Comparison of ENCODE assay signal across 11 cellular contexts in genomic region chr20:45053441-45054351, GRCh38. TPM values are rescaled to one million over a fixed set of nuclear protein-coding genes. Genes with fewer than 3 reads are reported as not detected.
DNase-seq lines count a peak whose midpoint lies in the region; ATAC-seq lines count a peak whose summit lies in the region.
"Had no signal": no experiment of that assay in that cellular context is flagged by ENCODE, and none has a peak within 500 bp of the region (broad histone marks: within the 10 kb centered on the region; RNA-seq: fewer than 3 reads in every experiment).

No MANE protein-coding gene starts in this region.

- no peaks in the 10 kb centered on the region for H3K9me3 Mint-ChIP-seq in CD4-positive, alpha-beta memory T cell
- H3K9me3 Mint-ChIP-seq in activated naive CD8-positive, alpha-beta T cell (ENCODE audit: low read depth) = no peaks in the 10 kb centered on the region
- no peaks in the 10 kb centered on the region for H3K9me3 Mint-ChIP-seq in naive B cell

- no peaks in the 10 kb centered on the region for H3K27me3 ChIP-seq in CD4-positive, alpha-beta memory T cell (ENCODE audit: insufficient read depth, low read length)
- H3K27me3 ChIP-seq: gastroesophageal sphincter had no signal

- H3K27ac Mint-ChIP-seq in CD4-positive, alpha-beta memory T cell = peak overlapping the region; percentile 24 to 84 (median 67)
- H3K27ac Mint-ChIP-seq in activated naive CD8-positive, alpha-beta T cell = peak overlapping the region; percentile 48
- peak overlapping the region; percentile 84 to 98 (median 93) for H3K27ac Mint-ChIP-seq in naive B cell

- peaks cover 86% of the 10 kb centered on the region for H3K4me1 ChIP-seq in CD4-positive, alpha-beta memory T cell (ENCODE audit: insufficient read depth, low read length)

- peaks cover 32 to 82% of the 10 kb centered on the region in 2 donors for H3K36me3 Mint-ChIP-seq in CD4-positive, alpha-beta memory T cell
- peaks cover 5% of the 10 kb centered on the region for H3K36me3 Mint-ChIP-seq in activated naive CD8-positive, alpha-beta T cell
- peaks cover 16 to 30% of the 10 kb centered on the region in 2 donors for H3K36me3 Mint-ChIP-seq in naive B cell

- H3K27me3 Mint-ChIP-seq in CD4-positive, alpha-beta memory T cell = no peaks in the 10 kb centered on the region
- H3K27me3 Mint-ChIP-seq in activated naive CD8-positive, alpha-beta T cell = no peaks in the 10 kb centered on the region
- H3K27me3 Mint-ChIP-seq in naive B cell = no peaks in the 10 kb centered on the region

- H3K9me3 ChIP-seq in CD4-positive, alpha-beta memory T cell (ENCODE audit: control insufficient read depth in 1 of 2, low read length in 2 of 2) = no peaks in the 10 kb centered on the region
- H3K9me3 ChIP-seq: gastroesophageal sphincter had no signal

- POLR2A ChIA-PET in CD4-positive, alpha-beta memory T cell (lab: Charles Lee; ENCODE audit: partially characterized antibody) = interaction anchor here (1.0 to 2.9 kb wide), 5 partner anchors 10 to 87 kb away, joined by 3 to 9 read pairs (median 4); no protein-coding TSS in a partner anchor

- peak overlapping the region in 6 of 8 donors; percentile 17 to 63 (median 28) for H3K4me3 Mint-ChIP-seq in CD4-positive, alpha-beta memory T cell
- H3K4me3 Mint-ChIP-seq in activated naive CD8-positive, alpha-beta T cell = peak overlapping the region; percentile 42
- peak overlapping the region in 6 of 8 donors; percentile 2 to 78 (median 64) for H3K4me3 Mint-ChIP-seq in naive B cell

- ATAC-seq in GM21529 (IDR thresholded peaks at IDR 0.05; ENCODE audit: unreplicated experiment) (peak; percentile 13), naive B cell (ENCODE audit: low read depth in 2 of 2) (no peak)
- ATAC-seq: gastroesophageal sphincter had no signal

- no peak overlapping the region for H3K4me3 ChIP-seq in CD4-positive, alpha-beta memory T cell (ENCODE audit: low read length in 2 of 2)
- H3K4me3 ChIP-seq: gastroesophageal sphincter had no signal

- peaks cover 64 to 89% (median 80%) of the 10 kb centered on the region in 4 donors for H3K4me1 Mint-ChIP-seq in CD4-positive, alpha-beta memory T cell
- peaks cover 88% of the 10 kb centered on the region for H3K4me1 Mint-ChIP-seq in activated naive CD8-positive, alpha-beta T cell (ENCODE audit: low read depth)
- H3K4me1 Mint-ChIP-seq in naive B cell = peaks cover 45 to 75% (median 72%) of the 10 kb centered on the region in 3 donors

- intact Hi-C loops in CD4-positive, alpha-beta memory T cell (cut with micrococcal nuclease) = loop anchor here (2.0 to 5.0 kb wide), 2 partner anchors 15 to 36 kb away; no protein-coding TSS in a partner anchor

- DNase-seq in CD4-positive, alpha-beta memory T cell = no peak
- DNase-seq in naive B cell = no peak
- DNase-seq in KG1 (lab: John Stamatoyannopoulos, UW) = no peak
- DNase-seq in retina = no peak
- no peak for DNase-seq in stimulated activated naive CD4-positive, alpha-beta T cell (lab: John Stamatoyannopoulos, UW)
- no peak for DNase-seq in dermis blood vessel endothelial cell
- DNase-seq: DMS 273 treated with DMSO at 0.1 percent for 48 hours; stimulated activated CD4-positive, alpha-beta T cell treated with anti-CD3 and anti-CD28 coated beads, Interleukin-2, amount 100 ng/mL, for 48 hours had no signal

- CTCF ChIA-PET in CD4-positive, alpha-beta memory T cell (lab: Charles Lee; ENCODE audit: partially characterized antibody) = interaction anchor here (1.1 to 6.0 kb wide), 3 partner anchors 11 to 39 kb away, joined by 4 to 36 read pairs (median 4); no protein-coding TSS in a partner anchor

- H3K27ac ChIP-seq in CD4-positive, alpha-beta memory T cell (ENCODE audit: low read depth, low read length) = no peak overlapping the region
- H3K27ac ChIP-seq: gastroesophageal sphincter had no signal

- peaks cover 36% of the 10 kb centered on the region for H3K36me3 ChIP-seq in CD4-positive, alpha-beta memory T cell (ENCODE audit: insufficient read depth, low read length)

RNA-seq across cellular contexts. Expression of gene KCNS1, which starts 47.2 kb away (rescaled TPM):
- under 1 TPM in 1 of 2 experiments, not detected in 1; 0.09 TPM for total RNA-seq in CD4-positive, alpha-beta memory T cell
- under 1 TPM in 1 of 2 donors, not detected in 1; 0.16 TPM for polyA plus RNA-seq in CD4-positive, alpha-beta memory T cell
- polyA plus RNA-seq in naive B cell (ENCODE audit: low read depth in 6 of 6) = under 1 TPM in 4 of 6 donors, not detected in 2; 0.06 to 0.26 (median 0.20) TPM
- total RNA-seq in dermis blood vessel endothelial cell = 0.33 and 0.68 TPM in 2 replicates
- total RNA-seq: gastroesophageal sphincter had no signal
